In the genomic region with DNA sequence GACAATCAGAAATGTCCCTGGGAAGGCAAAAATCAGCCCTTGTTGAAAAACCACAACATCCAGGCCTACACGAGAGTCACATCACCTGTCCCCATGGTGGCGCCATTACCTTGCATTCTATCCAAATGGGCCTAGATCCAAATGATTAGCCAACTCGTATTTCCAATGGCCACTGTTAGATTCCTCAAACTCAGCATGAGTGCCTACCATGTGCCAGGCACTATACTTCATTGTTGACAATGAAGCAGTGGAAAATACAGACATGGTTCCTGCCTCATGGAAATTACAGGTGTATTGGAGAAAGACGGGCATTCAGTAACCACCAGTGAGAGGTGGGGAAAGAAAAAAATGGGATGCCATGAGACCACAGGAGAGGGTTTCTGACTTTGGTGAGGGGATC, we compare ENCODE assay signal across 1 cellular context.
TF ChIP-seq lines count a peak whose summit lies in the region.

No MANE protein-coding gene starts in this region.

TF ChIP-seq in K562, 482 proteins besides CTCF, POLR2A, EP300 and RAD21 (continued from another document and continues in another):
- TF ChIP-seq, protein P1, sequence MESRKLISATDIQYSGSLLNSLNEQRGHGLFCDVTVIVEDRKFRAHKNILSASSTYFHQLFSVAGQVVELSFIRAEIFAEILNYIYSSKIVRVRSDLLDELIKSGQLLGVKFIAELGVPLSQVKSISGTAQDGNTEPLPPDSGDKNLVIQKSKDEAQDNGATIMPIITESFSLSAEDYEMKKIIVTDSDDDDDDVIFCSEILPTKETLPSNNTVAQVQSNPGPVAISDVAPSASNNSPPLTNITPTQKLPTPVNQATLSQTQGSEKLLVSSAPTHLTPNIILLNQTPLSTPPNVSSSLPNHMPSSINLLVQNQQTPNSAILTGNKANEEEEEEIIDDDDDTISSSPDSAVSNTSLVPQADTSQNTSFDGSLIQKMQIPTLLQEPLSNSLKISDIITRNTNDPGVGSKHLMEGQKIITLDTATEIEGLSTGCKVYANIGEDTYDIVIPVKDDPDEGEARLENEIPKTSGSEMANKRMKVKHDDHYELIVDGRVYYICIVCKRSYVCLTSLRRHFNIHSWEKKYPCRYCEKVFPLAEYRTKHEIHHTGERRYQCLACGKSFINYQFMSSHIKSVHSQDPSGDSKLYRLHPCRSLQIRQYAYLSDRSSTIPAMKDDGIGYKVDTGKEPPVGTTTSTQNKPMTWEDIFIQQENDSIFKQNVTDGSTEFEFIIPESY (CRISPR knock-in tag; IDR thresholded peaks at IDR 0.05) = no peak
- TF ChIP-seq SRSF9 (IDR thresholded peaks at IDR 0.05; ENCODE audit: borderline replicate concordance, low read depth, low read length) (no peak), RUNX1 (IDR thresholded peaks at IDR 0.05; ENCODE audit: low read depth) (no peak), SRSF3 (IDR thresholded peaks at IDR 0.05; ENCODE audit: insufficient read depth, low read length) (no peak), HSF4 (CRISPR knock-in tag; IDR thresholded peaks at IDR 0.05; ENCODE audit: borderline replicate concordance) (no peak), TAF7 (tag; IDR thresholded peaks at IDR 0.05) (peak; percentile 19; the same call in 1 of the 2 replicates), MTA1 (IDR thresholded peaks at IDR 0.05; ENCODE audit: borderline replicate concordance) (peak; percentile 30; the same call in 1 of the 2 replicates), ZNF778 (CRISPR knock-in tag; IDR thresholded peaks at IDR 0.05) (no peak), RBM34 (IDR thresholded peaks at IDR 0.05; ENCODE audit: borderline replicate concordance, insufficient read depth, low read length) (no peak), PCBP1 (IDR thresholded peaks at IDR 0.05; ENCODE audit: low read depth, low read length, poor library complexity, severe bottlenecking) (no peak), ZKSCAN8 (CRISPR knock-in tag; IDR thresholded peaks at IDR 0.05) (no peak), ZNF24 (IDR thresholded peaks at IDR 0.05) (no peak), ZNF347 (CRISPR knock-in tag; IDR thresholded peaks at IDR 0.05; ENCODE audit: low read depth) (no peak), ZNF217 (CRISPR knock-in tag; IDR thresholded peaks at IDR 0.05) (no peak), KHSRP (IDR thresholded peaks at IDR 0.05) (no peak), CAMTA2 (CRISPR knock-in tag; conservative IDR thresholded peaks at IDR 0.05) (no peak), KLF1 (tag; IDR thresholded peaks at IDR 0.05) (no peak), ZNF75A (CRISPR knock-in tag; IDR thresholded peaks at IDR 0.05) (no peak), EHMT2 (IDR thresholded peaks at IDR 0.05) (peak; percentile 86; the same call in 1 of the 2 replicates), CBX2 (IDR thresholded peaks at IDR 0.05; ENCODE audit: insufficient read depth, low read length, poor library complexity, severe bottlenecking) (no peak), MYC (IDR thresholded peaks at IDR 0.05; ENCODE audit: low read depth, low read length) (peak; percentile 66), MYC (CRISPR knock-in tag; IDR thresholded peaks at IDR 0.05; ENCODE audit: borderline replicate concordance, low read depth) (no peak), HOXB6 (CRISPR knock-in tag; IDR thresholded peaks at IDR 0.05; ENCODE audit: borderline replicate concordance) (no peak), L3MBTL2 (IDR thresholded peaks at IDR 0.05) (peak; percentile 85), SAFB2 (IDR thresholded peaks at IDR 0.05; ENCODE audit: borderline replicate concordance, low read depth, low read length, severe bottlenecking) (no peak), ELF2 (CRISPR knock-in tag; IDR thresholded peaks at IDR 0.05) (no peak), ADNP (tag; IDR thresholded peaks at IDR 0.05) (no peak)
- TF ChIP-seq, protein P2, sequence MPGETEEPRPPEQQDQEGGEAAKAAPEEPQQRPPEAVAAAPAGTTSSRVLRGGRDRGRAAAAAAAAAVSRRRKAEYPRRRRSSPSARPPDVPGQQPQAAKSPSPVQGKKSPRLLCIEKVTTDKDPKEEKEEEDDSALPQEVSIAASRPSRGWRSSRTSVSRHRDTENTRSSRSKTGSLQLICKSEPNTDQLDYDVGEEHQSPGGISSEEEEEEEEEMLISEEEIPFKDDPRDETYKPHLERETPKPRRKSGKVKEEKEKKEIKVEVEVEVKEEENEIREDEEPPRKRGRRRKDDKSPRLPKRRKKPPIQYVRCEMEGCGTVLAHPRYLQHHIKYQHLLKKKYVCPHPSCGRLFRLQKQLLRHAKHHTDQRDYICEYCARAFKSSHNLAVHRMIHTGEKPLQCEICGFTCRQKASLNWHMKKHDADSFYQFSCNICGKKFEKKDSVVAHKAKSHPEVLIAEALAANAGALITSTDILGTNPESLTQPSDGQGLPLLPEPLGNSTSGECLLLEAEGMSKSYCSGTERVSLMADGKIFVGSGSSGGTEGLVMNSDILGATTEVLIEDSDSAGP (CRISPR knock-in tag; IDR thresholded peaks at IDR 0.05) = no peak
- TF ChIP-seq, protein P3, sequence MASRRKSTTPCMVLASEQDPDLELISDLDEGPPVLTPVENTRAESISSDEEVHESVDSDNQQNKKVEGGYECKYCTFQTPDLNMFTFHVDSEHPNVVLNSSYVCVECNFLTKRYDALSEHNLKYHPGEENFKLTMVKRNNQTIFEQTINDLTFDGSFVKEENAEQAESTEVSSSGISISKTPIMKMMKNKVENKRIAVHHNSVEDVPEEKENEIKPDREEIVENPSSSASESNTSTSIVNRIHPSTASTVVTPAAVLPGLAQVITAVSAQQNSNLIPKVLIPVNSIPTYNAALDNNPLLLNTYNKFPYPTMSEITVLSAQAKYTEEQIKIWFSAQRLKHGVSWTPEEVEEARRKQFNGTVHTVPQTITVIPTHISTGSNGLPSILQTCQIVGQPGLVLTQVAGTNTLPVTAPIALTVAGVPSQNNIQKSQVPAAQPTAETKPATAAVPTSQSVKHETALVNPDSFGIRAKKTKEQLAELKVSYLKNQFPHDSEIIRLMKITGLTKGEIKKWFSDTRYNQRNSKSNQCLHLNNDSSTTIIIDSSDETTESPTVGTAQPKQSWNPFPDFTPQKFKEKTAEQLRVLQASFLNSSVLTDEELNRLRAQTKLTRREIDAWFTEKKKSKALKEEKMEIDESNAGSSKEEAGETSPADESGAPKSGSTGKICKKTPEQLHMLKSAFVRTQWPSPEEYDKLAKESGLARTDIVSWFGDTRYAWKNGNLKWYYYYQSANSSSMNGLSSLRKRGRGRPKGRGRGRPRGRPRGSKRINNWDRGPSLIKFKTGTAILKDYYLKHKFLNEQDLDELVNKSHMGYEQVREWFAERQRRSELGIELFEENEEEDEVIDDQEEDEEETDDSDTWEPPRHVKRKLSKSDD (conservative IDR thresholded peaks at IDR 0.05; ENCODE audit: low read length) = no peak
- TF ChIP-seq, protein P4, sequence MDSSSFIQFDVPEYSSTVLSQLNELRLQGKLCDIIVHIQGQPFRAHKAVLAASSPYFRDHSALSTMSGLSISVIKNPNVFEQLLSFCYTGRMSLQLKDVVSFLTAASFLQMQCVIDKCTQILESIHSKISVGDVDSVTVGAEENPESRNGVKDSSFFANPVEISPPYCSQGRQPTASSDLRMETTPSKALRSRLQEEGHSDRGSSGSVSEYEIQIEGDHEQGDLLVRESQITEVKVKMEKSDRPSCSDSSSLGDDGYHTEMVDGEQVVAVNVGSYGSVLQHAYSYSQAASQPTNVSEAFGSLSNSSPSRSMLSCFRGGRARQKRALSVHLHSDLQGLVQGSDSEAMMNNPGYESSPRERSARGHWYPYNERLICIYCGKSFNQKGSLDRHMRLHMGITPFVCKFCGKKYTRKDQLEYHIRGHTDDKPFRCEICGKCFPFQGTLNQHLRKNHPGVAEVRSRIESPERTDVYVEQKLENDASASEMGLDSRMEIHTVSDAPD (CRISPR knock-in tag; IDR thresholded peaks at IDR 0.05) = no peak
- TF ChIP-seq, protein P5, sequence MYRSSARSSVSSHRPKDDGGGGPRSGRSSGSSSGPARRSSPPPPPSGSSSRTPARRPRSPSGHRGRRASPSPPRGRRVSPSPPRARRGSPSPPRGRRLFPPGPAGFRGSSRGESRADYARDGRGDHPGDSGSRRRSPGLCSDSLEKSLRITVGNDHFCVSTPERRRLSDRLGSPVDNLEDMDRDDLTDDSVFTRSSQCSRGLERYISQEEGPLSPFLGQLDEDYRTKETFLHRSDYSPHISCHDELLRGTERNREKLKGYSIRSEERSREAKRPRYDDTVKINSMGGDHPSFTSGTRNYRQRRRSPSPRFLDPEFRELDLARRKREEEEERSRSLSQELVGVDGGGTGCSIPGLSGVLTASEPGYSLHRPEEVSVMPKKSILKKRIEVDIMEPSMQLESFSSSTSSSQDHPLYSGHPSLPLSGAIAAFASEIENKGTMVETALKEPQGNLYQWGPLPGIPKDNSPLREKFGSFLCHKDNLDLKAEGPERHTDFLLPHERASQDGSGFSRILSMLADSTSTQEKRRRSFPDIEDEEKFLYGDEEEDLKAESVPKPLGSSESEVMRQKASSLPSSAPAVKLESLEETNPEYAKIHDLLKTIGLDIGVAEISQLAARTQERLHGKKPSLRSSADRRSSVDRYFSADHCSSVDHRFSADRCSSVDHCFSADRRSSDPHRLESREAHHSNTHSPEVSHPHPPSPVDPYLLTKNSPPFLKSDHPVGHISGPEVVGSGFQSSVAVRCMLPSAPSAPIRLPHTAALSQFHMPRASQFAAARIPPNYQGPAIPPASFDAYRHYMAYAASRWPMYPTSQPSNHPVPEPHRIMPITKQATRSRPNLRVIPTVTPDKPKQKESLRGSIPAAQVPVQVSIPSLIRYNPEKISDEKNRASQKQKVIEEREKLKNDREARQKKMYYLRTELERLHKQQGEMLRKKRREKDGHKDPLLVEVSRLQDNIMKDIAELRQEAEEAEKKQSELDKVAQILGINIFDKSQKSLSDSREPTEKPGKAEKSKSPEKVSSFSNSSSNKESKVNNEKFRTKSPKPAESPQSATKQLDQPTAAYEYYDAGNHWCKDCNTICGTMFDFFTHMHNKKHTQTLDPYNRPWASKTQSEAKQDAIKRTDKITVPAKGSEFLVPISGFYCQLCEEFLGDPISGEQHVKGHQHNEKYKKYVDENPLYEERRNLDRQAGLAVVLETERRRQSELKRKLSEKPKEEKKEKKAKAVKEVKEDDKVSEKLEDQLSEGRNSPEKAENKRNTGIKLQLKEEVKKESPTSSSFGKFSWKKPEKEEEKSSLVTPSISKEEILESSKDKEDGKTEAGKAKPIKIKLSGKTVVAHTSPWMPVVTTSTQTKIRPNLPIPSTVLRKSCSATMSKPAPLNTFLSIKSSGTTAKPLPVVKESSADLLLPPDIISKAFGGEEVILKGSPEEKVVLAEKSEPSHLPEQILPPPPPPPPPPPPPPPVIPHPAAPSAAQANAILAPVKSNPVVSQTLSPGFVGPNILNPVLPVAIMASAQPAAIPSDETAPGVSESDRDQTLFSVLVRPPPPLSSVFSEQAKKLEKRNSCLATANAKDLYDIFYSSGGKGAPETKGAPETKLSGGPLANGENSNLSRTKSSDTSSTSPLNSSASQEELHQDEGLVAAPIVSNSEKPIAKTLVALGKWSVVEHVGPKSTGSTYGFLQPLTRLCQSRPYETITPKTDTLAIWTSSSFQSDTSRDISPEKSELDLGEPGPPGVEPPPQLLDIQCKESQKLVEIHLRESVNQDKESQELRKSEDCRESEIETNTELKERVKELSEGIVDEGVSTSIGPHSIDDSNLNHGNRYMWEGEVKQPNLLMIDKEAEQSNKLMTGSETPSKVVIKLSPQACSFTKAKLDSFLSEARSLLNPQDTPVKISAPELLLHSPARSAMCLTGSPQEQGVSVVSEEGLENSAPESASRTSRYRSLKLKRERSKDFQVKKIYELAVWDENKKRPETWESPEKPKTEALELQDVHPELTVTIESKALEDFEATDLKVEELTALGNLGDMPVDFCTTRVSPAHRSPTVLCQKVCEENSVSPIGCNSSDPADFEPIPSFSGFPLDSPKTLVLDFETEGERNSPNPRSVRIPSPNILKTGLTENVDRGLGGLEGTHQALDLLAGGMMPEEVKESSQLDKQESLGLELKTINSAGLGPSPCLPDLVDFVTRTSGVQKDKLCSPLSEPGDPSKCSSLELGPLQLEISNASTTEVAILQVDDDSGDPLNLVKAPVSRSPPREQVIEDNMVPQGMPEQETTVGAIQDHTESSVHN (IDR thresholded peaks at IDR 0.05; ENCODE audit: borderline replicate concordance in 1 of 2, low read depth in 1 of 2) = no peak
- TF ChIP-seq, protein P6, sequence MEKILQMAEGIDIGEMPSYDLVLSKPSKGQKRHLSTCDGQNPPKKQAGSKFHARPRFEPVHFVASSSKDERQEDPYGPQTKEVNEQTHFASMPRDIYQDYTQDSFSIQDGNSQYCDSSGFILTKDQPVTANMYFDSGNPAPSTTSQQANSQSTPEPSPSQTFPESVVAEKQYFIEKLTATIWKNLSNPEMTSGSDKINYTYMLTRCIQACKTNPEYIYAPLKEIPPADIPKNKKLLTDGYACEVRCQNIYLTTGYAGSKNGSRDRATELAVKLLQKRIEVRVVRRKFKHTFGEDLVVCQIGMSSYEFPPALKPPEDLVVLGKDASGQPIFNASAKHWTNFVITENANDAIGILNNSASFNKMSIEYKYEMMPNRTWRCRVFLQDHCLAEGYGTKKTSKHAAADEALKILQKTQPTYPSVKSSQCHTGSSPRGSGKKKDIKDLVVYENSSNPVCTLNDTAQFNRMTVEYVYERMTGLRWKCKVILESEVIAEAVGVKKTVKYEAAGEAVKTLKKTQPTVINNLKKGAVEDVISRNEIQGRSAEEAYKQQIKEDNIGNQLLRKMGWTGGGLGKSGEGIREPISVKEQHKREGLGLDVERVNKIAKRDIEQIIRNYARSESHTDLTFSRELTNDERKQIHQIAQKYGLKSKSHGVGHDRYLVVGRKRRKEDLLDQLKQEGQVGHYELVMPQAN (IDR thresholded peaks at IDR 0.05; ENCODE audit: borderline replicate concordance) = no peak; the same call in 1 of the 2 replicates
- TF ChIP-seq, protein P7, sequence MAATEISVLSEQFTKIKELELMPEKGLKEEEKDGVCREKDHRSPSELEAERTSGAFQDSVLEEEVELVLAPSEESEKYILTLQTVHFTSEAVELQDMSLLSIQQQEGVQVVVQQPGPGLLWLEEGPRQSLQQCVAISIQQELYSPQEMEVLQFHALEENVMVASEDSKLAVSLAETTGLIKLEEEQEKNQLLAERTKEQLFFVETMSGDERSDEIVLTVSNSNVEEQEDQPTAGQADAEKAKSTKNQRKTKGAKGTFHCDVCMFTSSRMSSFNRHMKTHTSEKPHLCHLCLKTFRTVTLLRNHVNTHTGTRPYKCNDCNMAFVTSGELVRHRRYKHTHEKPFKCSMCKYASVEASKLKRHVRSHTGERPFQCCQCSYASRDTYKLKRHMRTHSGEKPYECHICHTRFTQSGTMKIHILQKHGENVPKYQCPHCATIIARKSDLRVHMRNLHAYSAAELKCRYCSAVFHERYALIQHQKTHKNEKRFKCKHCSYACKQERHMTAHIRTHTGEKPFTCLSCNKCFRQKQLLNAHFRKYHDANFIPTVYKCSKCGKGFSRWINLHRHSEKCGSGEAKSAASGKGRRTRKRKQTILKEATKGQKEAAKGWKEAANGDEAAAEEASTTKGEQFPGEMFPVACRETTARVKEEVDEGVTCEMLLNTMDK (IDR thresholded peaks at IDR 0.05; ENCODE audit: borderline replicate concordance, insufficient read depth, low read depth, low read length, poor library complexity, severe bottlenecking) = peak; percentile 20
- TF ChIP-seq, protein P8, sequence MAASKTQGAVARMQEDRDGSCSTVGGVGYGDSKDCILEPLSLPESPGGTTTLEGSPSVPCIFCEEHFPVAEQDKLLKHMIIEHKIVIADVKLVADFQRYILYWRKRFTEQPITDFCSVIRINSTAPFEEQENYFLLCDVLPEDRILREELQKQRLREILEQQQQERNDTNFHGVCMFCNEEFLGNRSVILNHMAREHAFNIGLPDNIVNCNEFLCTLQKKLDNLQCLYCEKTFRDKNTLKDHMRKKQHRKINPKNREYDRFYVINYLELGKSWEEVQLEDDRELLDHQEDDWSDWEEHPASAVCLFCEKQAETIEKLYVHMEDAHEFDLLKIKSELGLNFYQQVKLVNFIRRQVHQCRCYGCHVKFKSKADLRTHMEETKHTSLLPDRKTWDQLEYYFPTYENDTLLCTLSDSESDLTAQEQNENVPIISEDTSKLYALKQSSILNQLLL (CRISPR knock-in tag; IDR thresholded peaks at IDR 0.05; ENCODE audit: borderline replicate concordance) = no peak
